In the genomic region with DNA sequence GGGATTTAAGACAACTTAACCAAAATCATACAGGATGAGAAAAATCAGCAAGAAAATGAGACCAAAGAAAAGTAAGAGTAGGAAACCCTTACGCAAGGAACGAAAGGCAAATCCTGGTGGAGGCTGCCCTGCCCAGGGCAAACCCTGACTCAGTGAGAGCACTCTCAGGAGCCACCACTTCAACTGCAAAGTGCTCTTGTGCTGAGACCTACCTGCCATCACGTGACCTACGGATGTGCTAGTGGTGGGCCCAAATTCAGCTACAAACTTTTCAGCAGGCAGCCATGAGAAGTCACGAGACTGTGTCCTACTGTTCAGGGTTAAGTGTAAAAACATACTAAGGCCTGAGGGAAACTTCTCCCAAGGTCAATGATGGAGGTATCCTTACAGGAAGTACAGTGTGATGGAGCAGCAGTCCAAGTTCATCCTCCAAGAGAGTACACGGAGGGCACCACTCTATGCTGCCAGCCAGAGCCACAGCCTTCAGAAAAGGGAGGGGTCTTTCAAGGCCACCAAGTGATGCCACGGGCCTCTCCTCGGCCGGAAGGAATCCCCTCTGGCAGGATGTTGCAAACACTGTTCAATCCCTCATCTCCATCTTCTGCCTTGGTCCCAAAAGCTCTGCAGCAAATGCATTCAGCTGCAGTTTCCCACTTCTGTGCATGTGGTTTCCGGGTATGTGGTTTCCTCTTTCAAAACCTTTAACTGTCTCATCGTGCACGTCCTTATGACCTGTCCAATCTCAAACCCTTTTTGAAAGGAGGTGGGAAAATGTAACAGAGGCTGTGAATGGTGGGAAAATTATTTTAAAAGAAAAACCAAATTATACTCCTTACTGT, we compare ENCODE assay signal across 8 cellular contexts. TPM values are rescaled to one million over a fixed set of nuclear protein-coding genes. Genes with fewer than 3 reads are reported as not detected.
A peak's percentile ranks its signal among the peaks of the same experiment; 100 is the strongest.
DNase-seq lines count a peak whose midpoint lies in the region; ATAC-seq and TF ChIP-seq lines count a peak whose summit lies in the region.

No MANE protein-coding gene starts in this region.

- no peak for TF ChIP-seq POLR2A in GM18505 (IDR thresholded peaks at IDR 0.05; ENCODE audit: borderline replicate concordance, extremely low read depth, insufficient read depth, insufficient read length)
- no peak for TF ChIP-seq POLR2A in vagina (IDR thresholded peaks at IDR 0.05)

- H3K9me3 ChIP-seq in vagina, result no peaks in the 10 kb centered on the region

- DNase-seq in NOMO-1 treated with dmso at 0.1 percent for 144 hours (lab: John Stamatoyannopoulos, UW; ENCODE audit: unreplicated experiment) (peak; percentile 76), left lobe of liver (ENCODE audit: low spot score) (no peak), vagina (ENCODE audit: extremely low spot score in 2 of 2) (no peak), dedifferentiated amniotic fluid mesenchymal stem cell (ENCODE audit: extremely low spot score) (no peak), NCI-H2029 treated with DMSO at 0.1 percent for 48 hours (lab: John Stamatoyannopoulos, UW) (no peak)
- DNase-seq in activated gamma-delta T cell treated with anti-CD3 and anti-CD28 coated beads, Interleukin-2, amount 50 U/mL, for 16 hours (ENCODE audit: low read depth), result peak; percentile 46

- H3K36me3 ChIP-seq in vagina, result no peaks in the 10 kb centered on the region

- ATAC-seq in GM18505 (IDR thresholded peaks at IDR 0.05; ENCODE audit: unreplicated experiment), result peak; percentile 69
- peak; percentile 75 for ATAC-seq in HG02610 (IDR thresholded peaks at IDR 0.05; ENCODE audit: unreplicated experiment)
- peak; percentile 19 for ATAC-seq in left lobe of liver

- intact Hi-C loops in vagina (cut with DNase I), result loop anchor here (10.0 kb wide), 1 partner anchor 48 kb away; no protein-coding TSS in a partner anchor

- TF ChIP-seq CTCF in vagina (IDR thresholded peaks at IDR 0.05), result no peak

- peaks cover 85% of the 10 kb centered on the region for H3K4me1 ChIP-seq in vagina

- H3K27me3 ChIP-seq in vagina, result no peaks in the 10 kb centered on the region

- peak overlapping the region; percentile 30 for H3K27ac ChIP-seq in vagina

- no peak overlapping the region for H3K4me3 ChIP-seq in vagina

RNA-seq across cellular contexts. Expression of gene CHSY1, which starts 9.5 kb away (rescaled TPM):
- total RNA-seq in left lobe of liver (6.3 TPM), vagina (28.0 TPM)

RNA-seq across cellular contexts. Expression of gene SELENOS, which starts 34.9 kb away (rescaled TPM):
- total RNA-seq in left lobe of liver, result 33.9 TPM
- total RNA-seq in vagina, result 47.6 TPM

RNA-seq across cellular contexts. Expression of gene SNRPA1, which starts 52.7 kb away (rescaled TPM):
- 22.2 TPM for total RNA-seq in left lobe of liver
- total RNA-seq in vagina, result 30.7 TPM

Comparison
In these comparisons a context has a peak if more than half of its experiments do, and no peak if none do; other contexts are left out.
1. ATAC-seq: peak in every context shown above with its lines; median percentile 75 in HG02610; 69 in GM18505; 19 in left lobe of liver.
2. DNase-seq: peak in NOMO-1 treated with dmso at 0.1 percent for 144 hours (single experiment) and activated gamma-delta T cell treated with anti-CD3 and anti-CD28 coated beads, Interleukin-2, amount 50 U/mL, for 16 hours (single experiment); none in left lobe of liver (single experiment), vagina (0 of 2), dedifferentiated amniotic fluid mesenchymal stem cell (single experiment) and NCI-H2029 treated with DMSO at 0.1 percent for 48 hours (single experiment).